In the genomic region with DNA sequence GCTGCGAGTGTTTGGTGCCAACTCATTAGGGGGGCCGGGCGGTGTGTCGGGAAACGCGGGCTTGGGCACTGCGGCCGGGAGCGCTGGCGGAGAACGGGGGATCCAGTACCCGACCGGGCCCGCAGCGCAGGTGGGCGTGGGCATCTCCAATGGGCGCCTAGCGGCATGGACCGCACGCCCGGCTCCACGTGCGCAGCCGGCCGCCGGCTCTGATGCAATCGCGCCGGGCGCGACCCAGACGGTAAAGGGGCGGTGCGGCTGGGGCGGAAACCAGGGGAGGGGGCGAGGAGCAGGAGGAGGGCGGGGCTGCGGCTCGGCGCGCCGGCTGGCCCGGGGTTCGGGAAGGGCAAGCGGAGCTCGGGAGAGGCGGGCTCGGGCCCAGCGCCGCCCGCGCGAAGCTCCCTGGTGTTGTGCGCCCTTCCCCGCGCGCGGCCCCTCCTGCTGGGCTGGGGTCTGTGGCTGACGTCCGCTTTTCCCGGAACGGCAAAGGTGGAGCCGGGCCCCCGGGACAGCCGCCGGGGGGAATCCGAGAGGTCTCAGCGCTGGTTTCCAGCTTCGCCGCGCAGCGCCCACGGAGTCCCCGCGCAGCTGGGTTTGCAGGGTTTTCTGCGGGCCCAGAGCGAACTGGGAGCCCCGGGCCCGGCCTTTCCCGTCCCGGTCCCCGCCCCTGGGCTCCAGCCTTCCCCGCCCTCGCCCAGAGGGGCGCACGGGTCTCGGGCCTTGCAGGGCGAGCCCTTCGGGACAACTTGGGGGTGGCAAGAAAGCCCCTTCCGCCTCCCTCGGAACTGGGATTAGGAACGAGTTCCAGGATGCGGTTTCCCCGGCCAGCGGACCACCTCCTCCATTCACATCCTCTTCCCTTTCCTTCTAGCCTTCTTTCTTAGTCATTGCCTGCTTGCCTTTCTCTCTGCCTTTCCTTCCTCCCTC, we compare ENCODE assay signal across 8 cellular contexts.
DNase-seq lines count a peak whose midpoint lies in the region; ATAC-seq and TF ChIP-seq lines count a peak whose summit lies in the region.

No MANE protein-coding gene starts in this region.

- H3K4me3 Mint-ChIP-seq in nephron progenitor cell, result peak overlapping the region; percentile 100
- peak overlapping the region; percentile 93 for H3K4me3 Mint-ChIP-seq in stimulated activated naive CD8-positive, alpha-beta T cell treated with anti-CD3 and anti-CD28 coated beads, Interleukin-15, Interleukin-2, amounts not matched to agents 100 ng/mL and 50 ng/mL, for 24 hours

- peaks cover 3% of the 10 kb centered on the region for H3K27me3 Mint-ChIP-seq in nephron progenitor cell (ENCODE audit: low read depth, poor library complexity)
- peaks cover 16% of the 10 kb centered on the region for H3K27me3 Mint-ChIP-seq in stimulated activated naive CD8-positive, alpha-beta T cell treated with anti-CD3 and anti-CD28 coated beads, Interleukin-15, Interleukin-2, amounts not matched to agents 100 ng/mL and 50 ng/mL, for 24 hours

- DNase-seq in DMS153 treated with DMSO at 0.1 percent for 48 hours (lab: John Stamatoyannopoulos, UW; ENCODE audit: unreplicated experiment) (peak; percentile 40), HuH-7 (ENCODE audit: low spot score) (peak; percentile 94), RPMI8226 (peak; percentile 90), fibroblast of pulmonary artery (ENCODE audit: low read depth) (peak; percentile 95), nephron progenitor cell (peak; percentile 91)
- DNase-seq in activated T-helper 9 cell treated with anti-CD3 and anti-CD28 coated beads, Interleukin-2, amount 50 U/mL, for 16 hours (ENCODE audit: low read depth), result peak; percentile 77

- peak overlapping the region; percentile 90 for H3K4me3 ChIP-seq in fibroblast of pulmonary artery (replicated peaks; ENCODE audit: low read depth, low read length)

- TF ChIP-seq CTCF in fibroblast of pulmonary artery (IDR thresholded peaks at IDR 0.05; ENCODE audit: low read length, missing control alignments) (no peak), nephron progenitor cell (IDR thresholded peaks at IDR 0.05) (no peak)

- no peaks in the 10 kb centered on the region for H3K9me3 Mint-ChIP-seq in nephron progenitor cell
- no peaks in the 10 kb centered on the region for H3K9me3 Mint-ChIP-seq in stimulated activated naive CD8-positive, alpha-beta T cell treated with anti-CD3 and anti-CD28 coated beads, Interleukin-15, Interleukin-2, amounts not matched to agents 100 ng/mL and 50 ng/mL, for 24 hours

- H3K36me3 Mint-ChIP-seq in nephron progenitor cell (ENCODE audit: low read depth), result no peaks in the 10 kb centered on the region
- peaks cover 24% of the 10 kb centered on the region for H3K36me3 Mint-ChIP-seq in stimulated activated naive CD8-positive, alpha-beta T cell treated with anti-CD3 and anti-CD28 coated beads, Interleukin-15, Interleukin-2, amounts not matched to agents 100 ng/mL and 50 ng/mL, for 24 hours (ENCODE audit: low read depth)

- peaks cover 16% of the 10 kb centered on the region for H3K4me1 Mint-ChIP-seq in nephron progenitor cell
- H3K4me1 Mint-ChIP-seq in stimulated activated naive CD8-positive, alpha-beta T cell treated with anti-CD3 and anti-CD28 coated beads, Interleukin-15, Interleukin-2, amounts not matched to agents 100 ng/mL and 50 ng/mL, for 24 hours (ENCODE audit: low read depth), result peaks cover 34% of the 10 kb centered on the region

- H3K27ac Mint-ChIP-seq in nephron progenitor cell, result peak overlapping the region; percentile 99
- peak overlapping the region; percentile 94 for H3K27ac Mint-ChIP-seq in stimulated activated naive CD8-positive, alpha-beta T cell treated with anti-CD3 and anti-CD28 coated beads, Interleukin-15, Interleukin-2, amounts not matched to agents 100 ng/mL and 50 ng/mL, for 24 hours

- ATAC-seq in GM21515 (IDR thresholded peaks at IDR 0.05; ENCODE audit: unreplicated experiment), result peak; percentile 76

Comparison
In these comparisons a context has a peak if more than half of its experiments do, and no peak if none do; other contexts are left out.
1. Peak in every context shown above with its lines: DNase-seq, ATAC-seq and H3K4me3 ChIP-seq.
2. DNase-seq: peak in every context shown above with its lines; median percentile 95 in fibroblast of pulmonary artery; 94 in HuH-7; 91 in nephron progenitor cell; 90 in RPMI8226; 77 in activated T-helper 9 cell treated with anti-CD3 and anti-CD28 coated beads, Interleukin-2, amount 50 U/mL, for 16 hours; 40 in DMS153 treated with DMSO at 0.1 percent for 48 hours.